24 cellular contexts compared by ENCODE assay signal in genomic region chr17:22514315-22514714, GRCh38.
"Had no signal": no experiment of that assay in that cellular context is flagged by ENCODE, and none has a peak within 500 bp of the region (broad histone marks: within the 10 kb centered on the region; RNA-seq: fewer than 3 reads in every experiment).

No MANE protein-coding gene starts in this region.

- H3K27me3 Mint-ChIP-seq: dendritic cell treated with granulocyte-macrophage colony-stimulating factor and Interleukin-4, amounts not matched to agents 40 ng/mL and 50 ng/mL, for 4 days; effector memory CD8-positive, alpha-beta T cell had no signal

- H3K9me3 ChIP-seq: colonic mucosa, gastrocnemius medialis had no signal

- H3K4me3 Mint-ChIP-seq: dendritic cell treated with granulocyte-macrophage colony-stimulating factor and Interleukin-4, amounts not matched to agents 40 ng/mL and 50 ng/mL, for 4 days; effector memory CD8-positive, alpha-beta T cell; endodermal cell had no signal

- H3K4me1 ChIP-seq: colonic mucosa, esophagus muscularis mucosa, esophagus squamous epithelium, foreskin keratinocyte, gastrocnemius medialis, gastroesophageal sphincter, heart left ventricle, heart right ventricle had no signal

- H3K27ac Mint-ChIP-seq: dendritic cell treated with granulocyte-macrophage colony-stimulating factor and Interleukin-4, amounts not matched to agents 40 ng/mL and 50 ng/mL, for 4 days; effector memory CD8-positive, alpha-beta T cell; endodermal cell had no signal

- H3K27ac ChIP-seq: colonic mucosa, coronary artery, dorsolateral prefrontal cortex, epithelial cell of prostate, esophagus muscularis mucosa, esophagus squamous epithelium, foreskin keratinocyte, gastrocnemius medialis, gastroesophageal sphincter, heart left ventricle, heart right ventricle had no signal

- H3K27me3 ChIP-seq: colonic mucosa, esophagus squamous epithelium, foreskin keratinocyte, gastrocnemius medialis, gastroesophageal sphincter, heart left ventricle, heart right ventricle had no signal

- H3K36me3 ChIP-seq: colonic mucosa, esophagus muscularis mucosa, esophagus squamous epithelium, gastrocnemius medialis, gastroesophageal sphincter, heart left ventricle, heart right ventricle had no signal

- ATAC-seq: effector memory CD8-positive, alpha-beta T cell; esophagus mucosa; foreskin keratinocyte; gastrocnemius medialis; gastroesophageal sphincter; heart left ventricle; heart right ventricle had no signal

- H3K4me1 Mint-ChIP-seq: endodermal cell had no signal

- H3K4me3 ChIP-seq: colonic mucosa, coronary artery, dorsolateral prefrontal cortex, esophagus muscularis mucosa, esophagus squamous epithelium, gastrocnemius medialis, gastroesophageal sphincter, heart left ventricle, heart right ventricle had no signal

- DNase-seq: colonic mucosa; cortex of kidney; dermis blood vessel endothelial cell; dorsolateral prefrontal cortex; effector CD4-positive, alpha-beta T cell; effector CD8-positive, alpha-beta T cell; effector memory CD8-positive, alpha-beta T cell; endodermal cell; erythroblast; esophagus squamous epithelium; foreskin fibroblast; foreskin keratinocyte; foreskin melanocyte; gastrocnemius medialis; glutamatergic neuron; head of caudate nucleus; heart left ventricle; heart right ventricle had no signal
